ENCODE assay signal across 19 cellular contexts in the genomic region with DNA sequence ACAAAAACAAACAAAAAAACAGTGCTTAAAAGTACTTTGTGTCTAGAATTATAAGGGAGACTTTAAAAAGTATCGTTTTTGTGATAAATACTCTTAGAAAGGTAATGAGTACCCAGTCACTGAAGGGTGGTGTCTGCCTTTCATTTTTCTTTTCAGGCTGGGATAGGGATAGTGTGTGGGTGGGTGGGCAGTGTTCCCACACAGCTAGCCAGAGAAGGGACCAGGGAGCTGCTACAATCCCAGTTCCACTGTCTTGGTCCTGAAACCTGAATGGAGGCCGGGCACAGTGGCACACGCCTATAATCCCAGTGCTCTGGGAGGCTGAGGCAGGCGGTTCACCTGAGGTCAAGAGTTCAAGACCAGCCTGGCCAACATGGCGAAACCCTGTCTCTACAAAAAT. TPM values are rescaled to one million over a fixed set of nuclear protein-coding genes. Genes with fewer than 3 reads are reported as not detected.
DNase-seq lines count a peak whose midpoint lies in the region; ATAC-seq, FAIRE-seq and TF ChIP-seq lines count a peak whose summit lies in the region.
"Had no signal": no experiment of that assay in that cellular context is flagged by ENCODE, and none has a peak within 500 bp of the region (broad histone marks: within the 10 kb centered on the region; RNA-seq: fewer than 3 reads in every experiment).

No MANE protein-coding gene starts in this region.

- no peak for TF ChIP-seq POLR2A in GM12891 (IDR thresholded peaks at IDR 0.05; ENCODE audit: low read depth, low read length)

- DNase-seq in activated CD8-positive, alpha-beta T cell treated with anti-CD3 and anti-CD28 coated beads, Interleukin-2, amount 10 ng/mL, durations not matched to agents 7 days and 5 days = no peak
- DNase-seq in activated CD8-positive, alpha-beta T cell treated with anti-CD3 and anti-CD28 coated beads for 36 hours = no peak
- DNase-seq in WTC11 (ENCODE audit: low spot score) (no peak), hepatocyte (ENCODE audit: low spot score) (no peak), GM12891 (ENCODE audit: insufficient read length, low spot score) (no peak), HuH-7 (ENCODE audit: low spot score) (no peak)
- no peak for DNase-seq in effector CD4-positive, alpha-beta T cell
- DNase-seq: activated CD4-positive, alpha-beta memory T cell treated with anti-CD3 and anti-CD28 coated beads, Interleukin-2, amount 10 ng/mL, durations not matched to agents 7 days and 5 days; activated effector memory CD4-positive, alpha-beta T cell treated with anti-CD3 and anti-CD28 coated beads, Interleukin-2, amount 50 U/mL, for 16 hours; dorsolateral prefrontal cortex; heart left ventricle; NCI-H2081 treated with DMSO at 0.1 percent for 48 hours; ovary; spleen; stimulated activated naive B cell treated with anti-CD40 and anti-IgM and Interleukin-4, amounts not matched to agents 10 μg/mL and 1 μg/mL and 100 μg/mL, for 72 hours had no signal

- no peak for ATAC-seq in activated CD8-positive, alpha-beta T cell treated with anti-CD3 and anti-CD28 coated beads, Interleukin-2, amount 10 ng/mL, durations not matched to agents 7 days and 5 days
- no peak for ATAC-seq in activated CD8-positive, alpha-beta T cell treated with anti-CD3 and anti-CD28 coated beads for 36 hours
- no peak for ATAC-seq in WTC11
- ATAC-seq: A549; heart left ventricle; stimulated activated naive B cell treated with anti-CD40 and anti-IgM and Interleukin-4, amounts not matched to agents 10 μg/mL and 1 μg/mL and 100 μg/mL, for 72 hours had no signal

- POLR2A ChIA-PET in activated CD8-positive, alpha-beta T cell treated with anti-CD3 and anti-CD28 coated beads, Interleukin-2, amount 10 ng/mL, durations not matched to agents 7 days and 5 days (lab: Charles Lee) = no interaction called here
- POLR2A ChIA-PET in activated CD8-positive, alpha-beta T cell treated with anti-CD3 and anti-CD28 coated beads for 36 hours (lab: Charles Lee) = no interaction called here
- POLR2A ChIA-PET in WTC11 (lab: Charles Lee) = no interaction called here

- no peak overlapping the region for H3K27ac ChIP-seq in hepatocyte
- H3K27ac ChIP-seq in stomach smooth muscle (ENCODE audit: low read length) = peak overlapping the region; percentile 84
- H3K27ac ChIP-seq: A549, spleen had no signal

- peak overlapping the region in 1 of 2 donors; percentile 13 for H3K9ac ChIP-seq in stomach smooth muscle (ENCODE audit: low read length in 2 of 2)

- no peaks in the 10 kb centered on the region for H3K9me3 ChIP-seq in hepatocyte (ENCODE audit: low read depth)
- no peaks in the 10 kb centered on the region for H3K9me3 ChIP-seq in stomach smooth muscle (ENCODE audit: control insufficient read depth in 2 of 2, low read length in 2 of 2)
- H3K9me3 ChIP-seq: A549, heart left ventricle, ovary, spleen had no signal

- no peaks in the 10 kb centered on the region for H3K36me3 Mint-ChIP-seq in activated CD8-positive, alpha-beta T cell treated with anti-CD3 and anti-CD28 coated beads, Interleukin-2, amount 10 ng/mL, durations not matched to agents 7 days and 5 days (ENCODE audit: low read depth)
- H3K36me3 Mint-ChIP-seq in activated CD8-positive, alpha-beta T cell treated with anti-CD3 and anti-CD28 coated beads for 36 hours (ENCODE audit: low read depth) = no peaks in the 10 kb centered on the region
- no peaks in the 10 kb centered on the region for H3K36me3 Mint-ChIP-seq in WTC11
- H3K36me3 Mint-ChIP-seq: IgD-negative memory B cell; stimulated activated naive B cell treated with anti-CD40 and anti-IgM and Interleukin-4, amounts not matched to agents 10 μg/mL and 1 μg/mL and 100 μg/mL, for 72 hours had no signal

- H3K4me3 ChIP-seq in hepatocyte (no peak overlapping the region), stomach smooth muscle (ENCODE audit: low read length in 2 of 2) (peak overlapping the region; percentile 3 to 89)
- H3K4me3 ChIP-seq: A549, ovary, spleen had no signal

- no peak overlapping the region for H3K27ac Mint-ChIP-seq in activated CD8-positive, alpha-beta T cell treated with anti-CD3 and anti-CD28 coated beads, Interleukin-2, amount 10 ng/mL, durations not matched to agents 7 days and 5 days
- H3K27ac Mint-ChIP-seq in activated CD8-positive, alpha-beta T cell treated with anti-CD3 and anti-CD28 coated beads for 36 hours = no peak overlapping the region
- H3K27ac Mint-ChIP-seq in WTC11 = no peak overlapping the region
- H3K27ac Mint-ChIP-seq: activated CD4-positive, alpha-beta memory T cell treated with anti-CD3 and anti-CD28 coated beads, Interleukin-2, amount 10 ng/mL, durations not matched to agents 7 days and 5 days; stimulated activated naive B cell treated with anti-CD40 and anti-IgM and Interleukin-4, amounts not matched to agents 10 μg/mL and 1 μg/mL and 100 μg/mL, for 72 hours had no signal

- H3K27me3 Mint-ChIP-seq in activated CD8-positive, alpha-beta T cell treated with anti-CD3 and anti-CD28 coated beads, Interleukin-2, amount 10 ng/mL, durations not matched to agents 7 days and 5 days (ENCODE audit: low read depth) = no peaks in the 10 kb centered on the region
- no peaks in the 10 kb centered on the region for H3K27me3 Mint-ChIP-seq in activated CD8-positive, alpha-beta T cell treated with anti-CD3 and anti-CD28 coated beads for 36 hours
- H3K27me3 Mint-ChIP-seq in WTC11 (ENCODE audit: low read depth) = no peaks in the 10 kb centered on the region
- H3K27me3 Mint-ChIP-seq: activated CD4-positive, alpha-beta memory T cell treated with anti-CD3 and anti-CD28 coated beads, Interleukin-2, amount 10 ng/mL, durations not matched to agents 7 days and 5 days; IgD-negative memory B cell; stimulated activated naive B cell treated with anti-CD40 and anti-IgM and Interleukin-4, amounts not matched to agents 10 μg/mL and 1 μg/mL and 100 μg/mL, for 72 hours had no signal

- H3K9me3 Mint-ChIP-seq in activated CD8-positive, alpha-beta T cell treated with anti-CD3 and anti-CD28 coated beads, Interleukin-2, amount 10 ng/mL, durations not matched to agents 7 days and 5 days (ENCODE audit: insufficient read depth) = no peaks in the 10 kb centered on the region
- H3K9me3 Mint-ChIP-seq in activated CD8-positive, alpha-beta T cell treated with anti-CD3 and anti-CD28 coated beads for 36 hours = no peaks in the 10 kb centered on the region
- H3K9me3 Mint-ChIP-seq in WTC11 = no peaks in the 10 kb centered on the region
- H3K9me3 Mint-ChIP-seq: activated CD4-positive, alpha-beta memory T cell treated with anti-CD3 and anti-CD28 coated beads, Interleukin-2, amount 10 ng/mL, durations not matched to agents 7 days and 5 days; IgD-negative memory B cell; stimulated activated naive B cell treated with anti-CD40 and anti-IgM and Interleukin-4, amounts not matched to agents 10 μg/mL and 1 μg/mL and 100 μg/mL, for 72 hours had no signal

- no peak overlapping the region for H2AFZ ChIP-seq in hepatocyte

- peaks cover 9% of the 10 kb centered on the region for H3K4me1 ChIP-seq in hepatocyte (ENCODE audit: insufficient read depth)
- peaks cover 9% of the 10 kb centered on the region for H3K4me1 ChIP-seq in stomach smooth muscle (ENCODE audit: control insufficient read depth, insufficient read depth, low read length)

- intact Hi-C loops in activated CD8-positive, alpha-beta T cell treated with anti-CD3 and anti-CD28 coated beads for 36 hours (cut with micrococcal nuclease) = no loop called here

- H3K27me3 ChIP-seq in hepatocyte (no peaks in the 10 kb centered on the region), stomach smooth muscle (ENCODE audit: control insufficient read depth in 1 of 2, insufficient read depth in 2 of 2, low read length in 2 of 2) (no peaks in the 10 kb centered on the region)
- H3K27me3 ChIP-seq: dorsolateral prefrontal cortex, heart left ventricle, ovary, spleen had no signal

- H4K20me1 ChIP-seq in hepatocyte (ENCODE audit: insufficient read depth, poor library complexity, severe bottlenecking) = no peaks in the 10 kb centered on the region

- TF ChIP-seq CTCF in activated CD8-positive, alpha-beta T cell treated with anti-CD3 and anti-CD28 coated beads for 36 hours (IDR thresholded peaks at IDR 0.05) = no peak
- TF ChIP-seq CTCF in WTC11 (IDR thresholded peaks at IDR 0.05) (no peak), hepatocyte (IDR thresholded peaks at IDR 0.05; ENCODE audit: poor library complexity) (no peak)

- H3K79me2 ChIP-seq in hepatocyte = peaks cover 51% of the 10 kb centered on the region

- CTCF ChIA-PET in activated CD8-positive, alpha-beta T cell treated with anti-CD3 and anti-CD28 coated beads, Interleukin-2, amount 10 ng/mL, durations not matched to agents 7 days and 5 days (lab: Charles Lee) = no interaction called here
- CTCF ChIA-PET in activated CD8-positive, alpha-beta T cell treated with anti-CD3 and anti-CD28 coated beads for 36 hours (lab: Charles Lee) = no interaction called here
- CTCF ChIA-PET in WTC11 (lab: Charles Lee) = no interaction called here

- H3K36me3 ChIP-seq in hepatocyte (replicated peaks; ENCODE audit: insufficient read depth, low read depth) = no peaks in the 10 kb centered on the region
- peaks cover 0 to 2% of the 10 kb centered on the region in 2 donors for H3K36me3 ChIP-seq in stomach smooth muscle (ENCODE audit: control insufficient read depth in 2 of 2, insufficient read depth in 2 of 2, low read length in 2 of 2)
- H3K36me3 ChIP-seq: heart left ventricle, ovary, spleen had no signal

- WGBS in hepatocyte (ENCODE audit: low lambda C conversion rate, missing lambda C conversion rate) = 92% methylated on average over 5 of the region's 5 CpGs

- H3K4me1 Mint-ChIP-seq in activated CD8-positive, alpha-beta T cell treated with anti-CD3 and anti-CD28 coated beads, Interleukin-2, amount 10 ng/mL, durations not matched to agents 7 days and 5 days (ENCODE audit: low read depth) = peaks cover 17% of the 10 kb centered on the region
- peaks cover 23% of the 10 kb centered on the region for H3K4me1 Mint-ChIP-seq in activated CD8-positive, alpha-beta T cell treated with anti-CD3 and anti-CD28 coated beads for 36 hours (ENCODE audit: low read depth)
- H3K4me1 Mint-ChIP-seq in WTC11 = peaks cover 11% of the 10 kb centered on the region

- no peak for FAIRE-seq in GM12891 (lab: Jason Lieb, UNC)
- FAIRE-seq: A549, keratinocyte had no signal

- H3K4me2 ChIP-seq in hepatocyte = peak overlapping the region; percentile 79
- H3K4me2 ChIP-seq: A549 had no signal

- peak overlapping the region; percentile 37 for H3K4me3 Mint-ChIP-seq in activated CD8-positive, alpha-beta T cell treated with anti-CD3 and anti-CD28 coated beads, Interleukin-2, amount 10 ng/mL, durations not matched to agents 7 days and 5 days
- no peak overlapping the region for H3K4me3 Mint-ChIP-seq in activated CD8-positive, alpha-beta T cell treated with anti-CD3 and anti-CD28 coated beads for 36 hours
- H3K4me3 Mint-ChIP-seq in WTC11 = peak overlapping the region; percentile 77

- no peaks in the 10 kb centered on the region for H3K9me2 ChIP-seq in hepatocyte (replicated peaks; ENCODE audit: insufficient read depth)

TF ChIP-seq in GM12891, 5 proteins besides CTCF, POLR2A, EP300 and RAD21 (continues in another document):
- no peak for TF ChIP-seq TAF1 (IDR thresholded peaks at IDR 0.05; ENCODE audit: low read depth, low read length)

RNA-seq across cellular contexts. Expression of a gene that starts 2.1 kb away (rescaled TPM):
- total RNA-seq in activated CD8-positive, alpha-beta T cell treated with anti-CD3 and anti-CD28 coated beads, Interleukin-2, amount 10 ng/mL, durations not matched to agents 7 days and 5 days = 10 to 100 TPM; 14.4 to 16.0 TPM
- 10 to 100 TPM; 11.0 to 16.2 TPM for total RNA-seq in activated CD8-positive, alpha-beta T cell treated with anti-CD3 and anti-CD28 coated beads for 36 hours
- 11.8 to 15.1 TPM (median 12.7 TPM) in 3 replicates for total RNA-seq in WTC11 (2021)
- 10.0 and 20.9 TPM in 2 replicates for total RNA-seq in hepatocyte
- polyA plus RNA-seq in hepatocyte = 9.1 TPM in 2 replicates
- 4.5 TPM for polyA plus RNA-seq in GM12891 (2012; ENCODE audit: low read depth, missing spikeins)
